In the genomic region with DNA sequence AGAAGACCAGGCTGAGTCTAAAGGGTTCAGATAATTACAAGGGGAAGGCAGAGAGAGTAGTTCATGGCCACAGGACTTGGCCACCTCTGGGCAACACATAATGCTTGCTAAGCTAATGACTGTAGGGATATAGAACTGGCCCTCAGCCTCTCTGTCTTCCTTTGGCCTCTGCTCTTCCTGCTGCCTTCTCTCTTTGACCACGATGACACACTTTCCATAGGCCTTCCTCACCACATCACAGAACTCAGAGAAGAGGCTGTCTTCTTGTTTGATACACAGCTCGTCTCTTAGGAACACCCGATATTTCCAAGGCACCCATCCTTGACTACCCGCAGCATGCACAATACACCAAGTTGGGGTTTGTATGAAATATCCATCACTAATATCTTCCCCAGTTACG, we compare ENCODE assay signal across 5 cellular contexts.
DNase-seq lines count a peak whose midpoint lies in the region; ATAC-seq and TF ChIP-seq lines count a peak whose summit lies in the region.
"Not testable (repeated sequence)": the region's sequence is repeated elsewhere in the genome, so short reads cannot be mapped to it uniquely, and the experiment has no call there.

No MANE protein-coding gene starts in this region.

- H3K4me3 Mint-ChIP-seq in activated CD8-positive, alpha-beta T cell treated with anti-CD3 and anti-CD28 coated beads for 36 hours; activated T-helper 17 cell treated with anti-CD3 and anti-CD28 coated beads, Interleukin-2, amount 50 U/mL, for 72 hours; activated naive CD8-positive, alpha-beta T cell treated with anti-CD3 and anti-CD28 coated beads, Interleukin-2, amount 50 U/mL, for 24 hours: not testable (repeated sequence)

- not testable (repeated sequence) for DNase-seq in activated CD8-positive, alpha-beta T cell treated with anti-CD3 and anti-CD28 coated beads for 36 hours; activated naive CD4-positive, alpha-beta T cell treated with anti-CD3 and anti-CD28 coated beads, Interleukin-2, amount 50 U/mL, for 72 hours (ENCODE audit: low spot score in 2 of 2); activated naive CD8-positive, alpha-beta T cell treated with anti-CD3 and anti-CD28 coated beads, Interleukin-2, amount 50 U/mL, for 24 hours; stimulated activated naive CD8-positive, alpha-beta T cell treated with anti-CD3 and anti-CD28 coated beads, Interleukin-15, Interleukin-2, amounts not matched to agents 100 U/mL and 50 U/mL, for 24 hours

- H3K9me3 Mint-ChIP-seq in activated CD8-positive, alpha-beta T cell treated with anti-CD3 and anti-CD28 coated beads for 36 hours; activated T-helper 17 cell treated with anti-CD3 and anti-CD28 coated beads, Interleukin-2, amount 50 U/mL, for 72 hours; activated naive CD4-positive, alpha-beta T cell treated with anti-CD3 and anti-CD28 coated beads, Interleukin-2, amount 50 U/mL, for 72 hours; activated naive CD8-positive, alpha-beta T cell treated with anti-CD3 and anti-CD28 coated beads, Interleukin-2, amount 50 U/mL, for 24 hours: not testable (repeated sequence)

- peak; percentile 17 for ATAC-seq in activated CD8-positive, alpha-beta T cell treated with anti-CD3 and anti-CD28 coated beads for 36 hours
- peak; percentile 62 for ATAC-seq in activated T-helper 17 cell treated with anti-CD3 and anti-CD28 coated beads, Interleukin-2, amount 50 U/mL, for 72 hours (replicated peaks)
- ATAC-seq in activated naive CD4-positive, alpha-beta T cell treated with anti-CD3 and anti-CD28 coated beads, Interleukin-2, amount 50 U/mL, for 72 hours: peak; percentile 22 to 70
- peak; percentile 59 for ATAC-seq in activated naive CD8-positive, alpha-beta T cell treated with anti-CD3 and anti-CD28 coated beads, Interleukin-2, amount 50 U/mL, for 24 hours
- peak; percentile 68 for ATAC-seq in stimulated activated naive CD8-positive, alpha-beta T cell treated with anti-CD3 and anti-CD28 coated beads, Interleukin-15, Interleukin-2, amounts not matched to agents 100 U/mL and 50 U/mL, for 24 hours

- H3K27me3 Mint-ChIP-seq in activated CD8-positive, alpha-beta T cell treated with anti-CD3 and anti-CD28 coated beads for 36 hours; activated T-helper 17 cell treated with anti-CD3 and anti-CD28 coated beads, Interleukin-2, amount 50 U/mL, for 72 hours; activated naive CD8-positive, alpha-beta T cell treated with anti-CD3 and anti-CD28 coated beads, Interleukin-2, amount 50 U/mL, for 24 hours: not testable (repeated sequence)

- H3K36me3 Mint-ChIP-seq in activated CD8-positive, alpha-beta T cell treated with anti-CD3 and anti-CD28 coated beads for 36 hours (ENCODE audit: low read depth); activated T-helper 17 cell treated with anti-CD3 and anti-CD28 coated beads, Interleukin-2, amount 50 U/mL, for 72 hours (ENCODE audit: low read depth); activated naive CD4-positive, alpha-beta T cell treated with anti-CD3 and anti-CD28 coated beads, Interleukin-2, amount 50 U/mL, for 72 hours; activated naive CD8-positive, alpha-beta T cell treated with anti-CD3 and anti-CD28 coated beads, Interleukin-2, amount 50 U/mL, for 24 hours (ENCODE audit: low read depth): not testable (repeated sequence)

- not testable (repeated sequence) for H3K4me1 Mint-ChIP-seq in activated CD8-positive, alpha-beta T cell treated with anti-CD3 and anti-CD28 coated beads for 36 hours (ENCODE audit: low read depth); activated T-helper 17 cell treated with anti-CD3 and anti-CD28 coated beads, Interleukin-2, amount 50 U/mL, for 72 hours; activated naive CD8-positive, alpha-beta T cell treated with anti-CD3 and anti-CD28 coated beads, Interleukin-2, amount 50 U/mL, for 24 hours

- POLR2A ChIA-PET in activated CD8-positive, alpha-beta T cell treated with anti-CD3 and anti-CD28 coated beads for 36 hours (lab: Charles Lee): not testable (repeated sequence)

- intact Hi-C loops in activated CD8-positive, alpha-beta T cell treated with anti-CD3 and anti-CD28 coated beads for 36 hours (cut with micrococcal nuclease): not testable (repeated sequence)

- not testable (repeated sequence) for TF ChIP-seq CTCF in activated CD8-positive, alpha-beta T cell treated with anti-CD3 and anti-CD28 coated beads for 36 hours (IDR thresholded peaks at IDR 0.05)

- not testable (repeated sequence) for H3K27ac Mint-ChIP-seq in activated CD8-positive, alpha-beta T cell treated with anti-CD3 and anti-CD28 coated beads for 36 hours; activated T-helper 17 cell treated with anti-CD3 and anti-CD28 coated beads, Interleukin-2, amount 50 U/mL, for 72 hours; activated naive CD4-positive, alpha-beta T cell treated with anti-CD3 and anti-CD28 coated beads, Interleukin-2, amount 50 U/mL, for 72 hours; activated naive CD8-positive, alpha-beta T cell treated with anti-CD3 and anti-CD28 coated beads, Interleukin-2, amount 50 U/mL, for 24 hours

- CTCF ChIA-PET in activated CD8-positive, alpha-beta T cell treated with anti-CD3 and anti-CD28 coated beads for 36 hours (lab: Charles Lee): not testable (repeated sequence)

Comparison
In these comparisons a context has a peak if more than half of its experiments do, and no peak if none do; other contexts are left out.
1. ATAC-seq: peak in every context shown above with its lines; median percentile 68 in stimulated activated naive CD8-positive, alpha-beta T cell treated with anti-CD3 and anti-CD28 coated beads, Interleukin-15, Interleukin-2, amounts not matched to agents 100 U/mL and 50 U/mL, for 24 hours; 62 in activated T-helper 17 cell treated with anti-CD3 and anti-CD28 coated beads, Interleukin-2, amount 50 U/mL, for 72 hours; 59 in activated naive CD8-positive, alpha-beta T cell treated with anti-CD3 and anti-CD28 coated beads, Interleukin-2, amount 50 U/mL, for 24 hours; 46 in activated naive CD4-positive, alpha-beta T cell treated with anti-CD3 and anti-CD28 coated beads, Interleukin-2, amount 50 U/mL, for 72 hours; 17 in activated CD8-positive, alpha-beta T cell treated with anti-CD3 and anti-CD28 coated beads for 36 hours.